In genomic region chr16:4500283-4500682, GRCh38 we compare ENCODE assay signal across 1 cellular context.
A peak's percentile ranks its signal among the peaks of the same experiment; 100 is the strongest.
TF ChIP-seq lines count a peak whose summit lies in the region.

No MANE protein-coding gene starts in this region.

TF ChIP-seq in HepG2, 621 proteins besides CTCF, POLR2A, EP300 and RAD21:
- TF ChIP-seq TEAD3 (CRISPR knock-in tag; optimal IDR thresholded peaks at IDR 0.05; ENCODE audit: borderline replicate concordance) (peak; percentile 88), RARA (CRISPR knock-in tag; IDR thresholded peaks at IDR 0.05) (0 out of 2 replicates have a peak, but pooled peaks have one; percentile 11), SKI (IDR thresholded peaks at IDR 0.05; ENCODE audit: partially characterized antibody) (no peak), FOSL1 (CRISPR knock-in tag; IDR thresholded peaks at IDR 0.05; ENCODE audit: borderline replicate concordance) (0 out of 2 replicates have a peak, but pooled peaks have one; percentile 35), FOSL2 (CRISPR knock-in tag; IDR thresholded peaks at IDR 0.05) (peak; percentile 82)
